ENCODE assay signal across 12 cellular contexts in the genomic region with DNA sequence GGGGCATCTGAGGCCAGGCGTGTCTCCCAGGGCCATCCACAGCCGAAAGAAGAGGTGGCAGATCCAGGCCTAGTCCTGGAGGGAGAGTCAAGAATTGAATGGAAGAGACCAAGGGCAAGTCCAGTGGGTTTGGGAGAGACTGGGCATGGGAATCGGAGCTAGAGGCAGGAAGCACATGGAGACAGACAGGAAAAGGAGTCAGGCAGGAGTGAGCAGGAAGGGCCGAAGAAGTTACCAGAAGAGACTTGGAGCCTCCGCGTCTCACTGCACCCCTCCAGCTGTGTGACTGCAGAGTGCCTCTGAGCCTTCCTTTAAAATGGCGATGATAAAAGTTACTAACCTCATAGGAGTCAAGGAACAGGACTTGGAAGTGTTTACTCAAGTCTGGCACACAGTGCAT.
DNase-seq lines count a peak whose midpoint lies in the region; ATAC-seq and TF ChIP-seq lines count a peak whose summit lies in the region.
"Had no signal": no experiment of that assay in that cellular context is flagged by ENCODE, and none has a peak within 500 bp of the region (broad histone marks: within the 10 kb centered on the region; RNA-seq: fewer than 3 reads in every experiment).

No MANE protein-coding gene starts in this region.

- H3K27me3 ChIP-seq in PC-9 (ENCODE audit: insufficient read depth, low read depth) (no peaks in the 10 kb centered on the region), mucosa of rectum (ENCODE audit: control insufficient read depth in 2 of 2, insufficient read depth in 2 of 2, low read length in 2 of 2) (no peaks in the 10 kb centered on the region)

- peaks cover 17% of the 10 kb centered on the region; the same call in 1 of the 2 replicates for H3F3A ChIP-seq in PC-9 (ENCODE audit: insufficient read depth, low read depth)

- DNase-seq in PC-9 (no peak), coronary artery (ENCODE audit: low spot score) (no peak), substantia nigra (lab: John Stamatoyannopoulos, UW) (no peak), glomerular visceral epithelial cell (ENCODE audit: extremely low spot score) (no peak), HT-29 (ENCODE audit: low spot score) (no peak)
- no peak for DNase-seq in activated CD4-positive, CD25-positive, alpha-beta regulatory T cell (lab: John Stamatoyannopoulos, UW)
- DNase-seq: activated CD4-positive, alpha-beta T cell treated with anti-CD3 and anti-CD28 coated beads, Interleukin-2, amount 10 ng/mL, durations not matched to agents 7 days and 5 days; CD4-positive, alpha-beta T cell; NCI-H1105; NCI-H526 treated with DMSO at 0.1 percent for 48 hours had no signal

- H3K9me2 ChIP-seq in PC-9 (ENCODE audit: insufficient read depth), result no peaks in the 10 kb centered on the region

- H3K4me1 ChIP-seq in PC-9 (replicated peaks; ENCODE audit: insufficient read depth) (peaks cover 41% of the 10 kb centered on the region), mucosa of rectum (ENCODE audit: control insufficient read depth in 2 of 2, insufficient read depth in 2 of 2, low read length in 2 of 2) (peaks cover 5 to 7% of the 10 kb centered on the region in 2 donors)

- CTCF ChIA-PET in PC-9 (lab: Charles Lee), result interaction anchor here (1.0 kb wide), 1 partner anchor 8 kb away, joined by 3 read pairs; no protein-coding TSS in a partner anchor

- intact Hi-C loops in PC-9 (cut with micrococcal nuclease; ENCODE audit: unreplicated experiment), result loop anchor here (1.0 to 5.0 kb wide), 5 partner anchors 19 to 201 kb away; no protein-coding TSS in a partner anchor

- no peaks in the 10 kb centered on the region for H3K36me3 ChIP-seq in PC-9 (ENCODE audit: low read depth)
- H3K36me3 ChIP-seq in mucosa of rectum (ENCODE audit: control insufficient read depth in 2 of 2, insufficient read depth in 2 of 2, low read length in 2 of 2), result no peaks in the 10 kb centered on the region

- peak overlapping the region in 1 of 2 donors; percentile 29 for H3K9ac ChIP-seq in mucosa of rectum (ENCODE audit: low read depth in 1 of 2, low read length in 2 of 2)

- H2AFZ ChIP-seq in PC-9, result no peak overlapping the region

- H3K9me3 ChIP-seq in PC-9 (ENCODE audit: insufficient read depth, low read depth), result peaks cover 4% of the 10 kb centered on the region; the same call in 1 of the 2 replicates
- no peaks in the 10 kb centered on the region for H3K9me3 ChIP-seq in mucosa of rectum (ENCODE audit: control insufficient read depth in 2 of 2, low read length in 2 of 2)

- no peaks in the 10 kb centered on the region for H3K79me2 ChIP-seq in PC-9 (ENCODE audit: low read depth)

- peak overlapping the region; percentile 82 for H3K27ac ChIP-seq in PC-9
- peak overlapping the region; percentile 85 to 89 for H3K27ac ChIP-seq in coronary artery
- H3K27ac ChIP-seq in mucosa of rectum (ENCODE audit: low read depth in 2 of 2, low read length in 2 of 2), result peak overlapping the region; percentile 73 to 84
- peak overlapping the region; percentile 89 for H3K27ac ChIP-seq in substantia nigra (ENCODE audit: low read depth, low read length, poor library complexity, severe bottlenecking)

- no peaks in the 10 kb centered on the region for H4K20me1 ChIP-seq in PC-9 (ENCODE audit: insufficient read depth)

- peak overlapping the region; percentile 49 for H3K4me2 ChIP-seq in PC-9

- ATAC-seq in GM18870 (IDR thresholded peaks at IDR 0.05; ENCODE audit: unreplicated experiment), result no peak

- POLR2A ChIA-PET in PC-9 (lab: Charles Lee; ENCODE audit: unreplicated experiment), result no interaction called here

- no peak for TF ChIP-seq CTCF in PC-9 (conservative IDR thresholded peaks at IDR 0.05)
- TF ChIP-seq CTCF in coronary artery (IDR thresholded peaks at IDR 0.05), result no peak

- no TSS peak for BruUV-seq in PC-9 (replicated peaks; lab: Mats Ljungman, UMichigan)

- H3K4me3 ChIP-seq in PC-9 (no peak overlapping the region), coronary artery (peak overlapping the region; percentile 2), mucosa of rectum (ENCODE audit: low read length in 2 of 2) (no peak overlapping the region)
